In the genomic region with DNA sequence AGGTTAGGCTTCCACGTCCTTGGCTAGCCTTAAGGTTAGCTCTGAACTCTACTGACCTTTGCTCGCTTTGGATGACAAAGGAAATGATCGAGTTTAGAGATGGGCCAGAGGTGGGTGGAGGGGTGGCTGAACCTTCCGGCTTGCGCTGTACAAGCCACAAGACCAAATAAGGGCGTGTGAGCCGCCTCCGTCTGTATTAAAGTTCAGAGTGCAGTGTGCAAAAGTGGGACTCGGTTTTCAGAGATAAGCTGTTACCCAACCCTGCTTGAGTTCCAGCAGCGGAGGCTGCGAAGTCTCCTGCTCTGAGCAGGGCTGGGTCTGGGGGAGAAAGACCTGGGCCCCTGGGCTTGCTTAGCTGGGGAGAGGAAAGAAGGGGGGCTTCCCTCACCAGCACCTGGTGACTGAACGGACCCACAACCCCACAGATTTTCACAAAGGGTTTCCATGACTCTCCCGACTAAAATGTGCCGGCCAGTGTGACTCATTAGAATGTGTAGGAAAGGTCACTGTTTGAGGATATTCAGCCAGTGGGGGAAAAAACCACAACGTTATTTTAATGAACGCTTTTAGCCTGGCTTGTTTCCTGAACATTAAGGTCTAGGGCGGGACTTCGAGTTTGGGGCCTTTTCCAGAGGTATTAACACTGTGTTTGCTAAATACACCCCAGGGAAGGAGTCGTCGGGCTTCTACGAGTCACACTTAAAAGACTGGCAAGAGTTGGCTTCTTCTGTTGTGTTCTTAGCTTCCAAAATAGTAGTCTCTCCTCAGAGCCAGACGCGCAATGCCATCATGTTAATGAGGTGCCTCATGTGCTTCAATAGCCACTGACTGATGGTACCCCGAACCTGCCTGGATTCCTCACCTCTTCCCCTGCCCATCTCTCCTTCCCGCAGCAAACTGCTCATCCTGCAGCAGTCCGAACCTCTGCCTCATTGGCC, we compare ENCODE assay signal across 8 cellular contexts.
DNase-seq lines count a peak whose midpoint lies in the region; ATAC-seq and TF ChIP-seq lines count a peak whose summit lies in the region.

No MANE protein-coding gene starts in this region.

- peak overlapping the region; percentile 40 for H3K4me3 ChIP-seq in choroid plexus epithelial cell (ENCODE audit: low read depth, low read length)

- peak; percentile 99 for DNase-seq in EL
- peak; percentile 40 for DNase-seq in activated CD4-positive, CD25-positive, alpha-beta regulatory T cell treated with anti-CD3 and anti-CD28 coated beads, Interleukin-2, amount 50 U/mL, for 16 hours (ENCODE audit: low read depth, low spot score)
- peak; percentile 98 for DNase-seq in choroid plexus epithelial cell (ENCODE audit: low read depth)
- DNase-seq in left kidney (ENCODE audit: low read depth, low spot score) = peak; percentile 86
- peak; percentile 74 for DNase-seq in stimulated activated CD4-positive, alpha-beta T cell treated with anti-CD3 and anti-CD28 coated beads, Interleukin-4, amount 100 ng/mL, for 24 hours
- no peak for DNase-seq in NCI-H1105 treated with DMSO at 0.1 percent for 48 hours (lab: John Stamatoyannopoulos, UW)

- H3K36me3 Mint-ChIP-seq in IgD-negative memory B cell = peaks cover 7% of the 10 kb centered on the region

- no peaks in the 10 kb centered on the region for H3K27me3 Mint-ChIP-seq in IgD-negative memory B cell

- peaks cover 39 to 46% (median 41%) of the 10 kb centered on the region in 3 donors for H3K4me1 Mint-ChIP-seq in IgD-negative memory B cell

- no peaks in the 10 kb centered on the region for H3K9me3 Mint-ChIP-seq in IgD-negative memory B cell

- peak overlapping the region; percentile 89 to 98 (median 91) for H3K27ac Mint-ChIP-seq in IgD-negative memory B cell

- ATAC-seq in GM21717 (IDR thresholded peaks at IDR 0.05; ENCODE audit: unreplicated experiment) = peak; percentile 78

- TF ChIP-seq CTCF in choroid plexus epithelial cell (conservative IDR thresholded peaks at IDR 0.05; ENCODE audit: low read depth, low read length) = no peak

- peak overlapping the region; percentile 71 to 93 (median 77) for H3K4me3 Mint-ChIP-seq in IgD-negative memory B cell
